Comparison of ENCODE assay signal across 1 cellular context in the genomic region with DNA sequence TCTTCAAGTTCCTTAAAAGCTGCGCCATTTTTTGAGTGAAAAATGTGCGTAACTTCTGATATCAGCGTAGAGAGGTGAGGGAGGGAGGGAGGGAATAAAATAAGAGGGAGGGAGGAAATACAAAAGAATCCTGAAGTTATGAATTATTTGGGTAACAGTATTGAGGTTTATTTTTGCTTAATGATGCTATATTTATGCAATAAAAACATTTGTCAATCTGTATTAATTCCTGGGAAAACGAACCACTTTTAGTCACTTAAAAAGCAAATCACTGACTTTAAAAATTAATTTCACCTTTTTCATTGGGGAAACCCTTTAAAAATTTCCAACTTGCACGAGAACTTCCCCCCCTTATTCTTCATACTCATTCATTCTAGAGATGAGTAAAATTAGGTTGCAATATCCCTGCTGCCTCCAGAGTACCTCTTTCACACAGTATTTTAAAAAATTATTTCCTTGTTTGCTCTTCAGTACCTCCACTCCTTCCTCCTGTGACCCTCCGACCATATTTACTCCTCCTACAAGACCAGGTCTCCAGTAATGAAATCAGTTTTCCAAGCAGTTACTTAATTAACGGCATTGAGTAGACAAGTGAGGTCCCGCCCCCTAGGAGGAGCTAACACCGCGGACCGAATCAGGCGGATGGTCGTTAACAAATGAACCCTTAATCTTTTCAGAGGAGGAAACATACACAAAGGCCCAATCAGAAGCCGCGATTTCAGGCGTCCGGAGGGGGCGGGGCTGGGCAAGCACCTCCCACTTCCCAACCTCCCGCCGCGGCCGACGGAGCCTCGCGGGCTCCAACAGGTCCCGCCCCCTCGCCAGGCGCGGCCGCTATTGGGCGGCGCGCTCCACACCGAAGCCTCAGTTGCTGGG.
TF ChIP-seq lines count a peak whose summit lies in the region.

No MANE protein-coding gene starts in this region.

TF ChIP-seq in H1, 55 proteins besides CTCF, POLR2A, EP300 and RAD21:
- TF ChIP-seq TAF1 (IDR thresholded peaks at IDR 0.05; ENCODE audit: low read depth, low read length): peak; percentile 93
- 0 out of 2 replicates have a peak, but pooled peaks have one; percentile 6 for TF ChIP-seq JUND (IDR thresholded peaks at IDR 0.05; ENCODE audit: low read length)
- peak; percentile 92 for TF ChIP-seq POLR2AphosphoS5 (IDR thresholded peaks at IDR 0.05; ENCODE audit: low read depth, low read length)
- TF ChIP-seq MAFK (IDR thresholded peaks at IDR 0.05; ENCODE audit: low read depth, low read length): no peak
- TF ChIP-seq, protein P1, sequence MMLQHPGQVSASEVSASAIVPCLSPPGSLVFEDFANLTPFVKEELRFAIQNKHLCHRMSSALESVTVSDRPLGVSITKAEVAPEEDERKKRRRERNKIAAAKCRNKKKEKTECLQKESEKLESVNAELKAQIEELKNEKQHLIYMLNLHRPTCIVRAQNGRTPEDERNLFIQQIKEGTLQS (IDR thresholded peaks at IDR 0.05; ENCODE audit: insufficient read depth, low read depth, low read length): no peak
- peak; percentile 96 for TF ChIP-seq TBP (IDR thresholded peaks at IDR 0.05; ENCODE audit: low read depth, low read length)
- TF ChIP-seq CHD1 (IDR thresholded peaks at IDR 0.05; ENCODE audit: low read depth, low read length): peak; percentile 79
- peak; percentile 59; the same call in 1 of the 2 replicates for TF ChIP-seq BRCA1 (IDR thresholded peaks at IDR 0.05; ENCODE audit: low read depth, low read length)
- TF ChIP-seq CHD2 (IDR thresholded peaks at IDR 0.05; ENCODE audit: low read length): peak; percentile 85
- no peak for TF ChIP-seq SIRT6 (IDR thresholded peaks at IDR 0.05; ENCODE audit: low read length)
- TF ChIP-seq TAF7 (optimal IDR thresholded peaks at IDR 0.05; ENCODE audit: borderline replicate concordance, low read depth, low read length): peak; percentile 96
- peak; percentile 50; the same call in 1 of the 2 replicates for TF ChIP-seq YY1 (IDR thresholded peaks at IDR 0.05; ENCODE audit: low read depth, low read length)
- TF ChIP-seq SP4 (IDR thresholded peaks at IDR 0.05; ENCODE audit: low read length): peak; percentile 65; the same call in 1 of the 2 replicates
- TF ChIP-seq PHF8 (conservative IDR thresholded peaks at IDR 0.05; ENCODE audit: low read depth, low read length): peak; percentile 19; the same call in 1 of the 2 replicates
- TF ChIP-seq KDM1A (IDR thresholded peaks at IDR 0.05; ENCODE audit: borderline replicate concordance, low read length): no peak
- TF ChIP-seq, protein P2, sequence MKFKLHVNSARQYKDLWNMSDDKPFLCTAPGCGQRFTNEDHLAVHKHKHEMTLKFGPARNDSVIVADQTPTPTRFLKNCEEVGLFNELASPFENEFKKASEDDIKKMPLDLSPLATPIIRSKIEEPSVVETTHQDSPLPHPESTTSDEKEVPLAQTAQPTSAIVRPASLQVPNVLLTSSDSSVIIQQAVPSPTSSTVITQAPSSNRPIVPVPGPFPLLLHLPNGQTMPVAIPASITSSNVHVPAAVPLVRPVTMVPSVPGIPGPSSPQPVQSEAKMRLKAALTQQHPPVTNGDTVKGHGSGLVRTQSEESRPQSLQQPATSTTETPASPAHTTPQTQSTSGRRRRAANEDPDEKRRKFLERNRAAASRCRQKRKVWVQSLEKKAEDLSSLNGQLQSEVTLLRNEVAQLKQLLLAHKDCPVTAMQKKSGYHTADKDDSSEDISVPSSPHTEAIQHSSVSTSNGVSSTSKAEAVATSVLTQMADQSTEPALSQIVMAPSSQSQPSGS (IDR thresholded peaks at IDR 0.05; ENCODE audit: low read length): 0 out of 2 replicates have a peak, but pooled peaks have one; percentile 28
- TF ChIP-seq GTF2F1 (IDR thresholded peaks at IDR 0.05; ENCODE audit: borderline replicate concordance, low read depth, low read length): 0 out of 2 replicates have a peak, but pooled peaks have one; percentile 37
TF ChIP-seq in H1: peak in this region for 13.
